16 cellular contexts compared by ENCODE assay signal in genomic region chr20:47221036-47221625, GRCh38.
DNase-seq lines count a peak whose midpoint lies in the region; ATAC-seq, FAIRE-seq and TF ChIP-seq lines count a peak whose summit lies in the region.
"Had no signal": no experiment of that assay in that cellular context is flagged by ENCODE, and none has a peak within 500 bp of the region (broad histone marks: within the 10 kb centered on the region; RNA-seq: fewer than 3 reads in every experiment).

No MANE protein-coding gene starts in this region.

- WGBS in HepG2 (ENCODE audit: low lambda C conversion rate) = 93% methylated on average over 16 of the region's 16 CpGs
- 55% methylated on average over 8 of the region's 16 CpGs for WGBS in right lobe of liver (ENCODE audit: insufficient coverage, low coverage, low lambda C conversion rate, missing lambda C conversion rate)

- TF ChIP-seq CTCF in HepG2 (CRISPR knock-in tag; IDR thresholded peaks at IDR 0.05) = no peak
- TF ChIP-seq CTCF in right lobe of liver (IDR thresholded peaks at IDR 0.05) = no peak

- POLR2A ChIA-PET in HepG2 (lab: Yijun Ruan, JAX) = interaction anchor here (0.9 to 1.1 kb wide), 2 partner anchors 13 to 138 kb away, joined by 3 read pairs; no protein-coding TSS in a partner anchor

- H3K36me3 ChIP-seq in HepG2 (replicated peaks in 1 of 2; ENCODE audit: control insufficient read depth in 1 of 2, insufficient read depth in 2 of 2, low read length in 2 of 2) = peaks cover 60 to 84% of the 10 kb centered on the region in 2 experiments
- peaks cover 0 to 14% (median 4%) of the 10 kb centered on the region in 4 donors for H3K36me3 ChIP-seq in right lobe of liver

- no peak overlapping the region for H2AFZ ChIP-seq in HepG2 (ENCODE audit: low read length)

- H4K20me1 ChIP-seq in HepG2 (ENCODE audit: insufficient read depth, low read length) = peaks cover 10% of the 10 kb centered on the region; the same call in 1 of the 2 replicates

- TF ChIP-seq EP300 in HepG2 (IDR thresholded peaks at IDR 0.05; ENCODE audit: low read depth in 2 of 2, low read length in 2 of 2) = no peak
- no peak for TF ChIP-seq EP300 in HepG2 (CRISPR knock-in tag; IDR thresholded peaks at IDR 0.05; ENCODE audit: borderline replicate concordance)
- no peak for TF ChIP-seq EP300 in Ishikawa (IDR thresholded peaks at IDR 0.05; ENCODE audit: borderline replicate concordance)

- peaks cover 22% of the 10 kb centered on the region for H3K4me1 ChIP-seq in HepG2 (ENCODE audit: insufficient read depth, low read length)
- H3K4me1 ChIP-seq in right lobe of liver = peaks cover 0 to 35% (median 15%) of the 10 kb centered on the region in 4 donors
- H3K4me1 ChIP-seq: HAP-1 had no signal

- in situ Hi-C loops in HepG2 (cut with HindIII; ENCODE audit: extremely low pct_ligation_motif_present, low pct_unique_long_range_greater_than_20kb) = no loop called here

- intact Hi-C loops in HepG2 (cut with micrococcal nuclease; ENCODE audit: unreplicated experiment) = no loop called here
- intact Hi-C loops in right lobe of liver (cut with DNase I) = no loop called here

- no peaks in the 10 kb centered on the region for H3K27me3 ChIP-seq in HepG2 (ENCODE audit: control insufficient read depth in 1 of 2, insufficient read depth in 2 of 2, low read length in 2 of 2)
- H3K27me3 ChIP-seq in right lobe of liver = no peaks in the 10 kb centered on the region

- no peak overlapping the region for H3K27ac ChIP-seq in HepG2 (ENCODE audit: extremely low read length, insufficient read depth, low read length)
- H3K27ac ChIP-seq in right lobe of liver = no peak overlapping the region

- H3K4me3 ChIP-seq in HepG2 (replicated peaks in 1 of 3; ENCODE audit: insufficient read depth in 1 of 3, low read depth in 2 of 3, low read length in 3 of 3) (no peak overlapping the region), right lobe of liver (no peak overlapping the region)
- H3K4me3 ChIP-seq: HAP-1 had no signal

- CTCF ChIA-PET in HepG2 (lab: Yijun Ruan, JAX; ENCODE audit: low intra/inter-chr PET ratio, low total read pairs) = interaction anchor here (1.7 kb wide), 2 partner anchors 25 to 163 kb away, joined by 5 to 13 read pairs; no protein-coding TSS in a partner anchor

- no TSS peak for BruUV-seq in HepG2 (replicated peaks; lab: Mats Ljungman, UMichigan)

- ATAC-seq in HepG2 = no peak
- no peak for ATAC-seq in right lobe of liver
- peak; percentile 47 for ATAC-seq in esophagus mucosa
- no peak for ATAC-seq in GM19463 (IDR thresholded peaks at IDR 0.05; ENCODE audit: unreplicated experiment)
- ATAC-seq: CD8-positive, alpha-beta T cell; PC-3; Right ventricle myocardium inferior had no signal

- DNase-seq in HepG2 (ENCODE audit: low spot score) (no peak), right lobe of liver (no peak), pons (ENCODE audit: low spot score) (no peak), erythroblast (lab: John Stamatoyannopoulos, UW) (no peak)
- DNase-seq: ACHN; CD8-positive, alpha-beta T cell; DND-41; GF-D8; NCI-H2081; NCI-H69; PC-3 had no signal

- no peak for TF ChIP-seq POLR2A in HepG2 (IDR thresholded peaks at IDR 0.05; ENCODE audit: insufficient read depth in 1 of 2, low read depth in 2 of 2, low read length in 2 of 2)
- no peak for TF ChIP-seq POLR2A in right lobe of liver (IDR thresholded peaks at IDR 0.05)
- TF ChIP-seq POLR2A in erythroblast (IDR thresholded peaks at IDR 0.05; ENCODE audit: low read length) = no peak

- H3K4me2 ChIP-seq in HepG2 (ENCODE audit: low read depth, low read length) = no peak overlapping the region

- peaks cover 6% of the 10 kb centered on the region for H3K79me2 ChIP-seq in HepG2 (ENCODE audit: insufficient read depth, low read length)

- no peak for FAIRE-seq in HepG2 (lab: Jason Lieb, UNC)

- H3K9me3 ChIP-seq in HepG2 (ENCODE audit: low read length) = no peaks in the 10 kb centered on the region
- no peaks in the 10 kb centered on the region for H3K9me3 ChIP-seq in right lobe of liver
- H3K9me3 ChIP-seq: HAP-1 had no signal

- no peak for TF ChIP-seq RAD21 in HepG2 (CRISPR knock-in tag; IDR thresholded peaks at IDR 0.05)
- TF ChIP-seq RAD21 in Ishikawa (IDR thresholded peaks at IDR 0.05; ENCODE audit: low read depth) = no peak

- no peak overlapping the region for H3K9ac ChIP-seq in HepG2 (ENCODE audit: insufficient read depth, low read depth, low read length)

TF ChIP-seq in HepG2, 621 proteins besides CTCF, POLR2A, EP300 and RAD21 (continues in another document):
- TF ChIP-seq ZBTB38 (CRISPR knock-in tag; IDR thresholded peaks at IDR 0.05) (0 out of 2 replicates have a peak, but pooled peaks have one; percentile 15), FUBP1 (CRISPR knock-in tag; IDR thresholded peaks at IDR 0.05; ENCODE audit: borderline replicate concordance) (no peak), ZNF737 (CRISPR knock-in tag; IDR thresholded peaks at IDR 0.05; ENCODE audit: borderline replicate concordance) (no peak), AGO2 (optimal IDR thresholded peaks at IDR 0.05; ENCODE audit: low read depth, low read length) (peak; percentile 35), ZFX (CRISPR knock-in tag; IDR thresholded peaks at IDR 0.05; ENCODE audit: low read depth) (no peak), ZNF326 (CRISPR knock-in tag; IDR thresholded peaks at IDR 0.05; ENCODE audit: borderline replicate concordance) (no peak), ETV6 (CRISPR knock-in tag; conservative IDR thresholded peaks at IDR 0.05) (no peak), ZNF12 (CRISPR knock-in tag; IDR thresholded peaks at IDR 0.05) (no peak), ZNF841 (CRISPR knock-in tag; IDR thresholded peaks at IDR 0.05; ENCODE audit: borderline replicate concordance) (no peak), ZSCAN31 (CRISPR knock-in tag; IDR thresholded peaks at IDR 0.05; ENCODE audit: low read depth) (no peak), ZNF253 (CRISPR knock-in tag; IDR thresholded peaks at IDR 0.05; ENCODE audit: borderline replicate concordance) (no peak)

TF ChIP-seq in Ishikawa, 13 proteins besides CTCF, POLR2A, EP300 and RAD21:
- no peak for TF ChIP-seq USF1 (IDR thresholded peaks at IDR 0.05)
- TF ChIP-seq REST (IDR thresholded peaks at IDR 0.05; ENCODE audit: low read depth) = peak; percentile 45; the same call in 1 of the 2 replicates
